In genomic region chr10:104122273-104123107, GRCh38 we compare ENCODE assay signal across 2 cellular contexts.
A peak's percentile ranks its signal among the peaks of the same experiment; 100 is the strongest.
TF ChIP-seq lines count a peak whose summit lies in the region.

No MANE protein-coding gene starts in this region.

TF ChIP-seq in HepG2, 621 proteins besides CTCF, POLR2A, EP300 and RAD21 (continues in another document):
- TF ChIP-seq MYPOP (CRISPR knock-in tag; IDR thresholded peaks at IDR 0.05): 0 out of 2 replicates have a peak, but pooled peaks have one; percentile 6
- TF ChIP-seq ISL2 (CRISPR knock-in tag; IDR thresholded peaks at IDR 0.05): 0 out of 2 replicates have a peak, but pooled peaks have one; percentile 3
- no peak for TF ChIP-seq SMARCE1 (IDR thresholded peaks at IDR 0.05; ENCODE audit: borderline replicate concordance)
- no peak for TF ChIP-seq NFKB2 (CRISPR knock-in tag; IDR thresholded peaks at IDR 0.05; ENCODE audit: borderline replicate concordance)
- 0 out of 2 replicates have a peak, but pooled peaks have one; percentile 12 for TF ChIP-seq PRDM10 (CRISPR knock-in tag; IDR thresholded peaks at IDR 0.05; ENCODE audit: low read depth)
- peak; percentile 21 for TF ChIP-seq DBP (CRISPR knock-in tag; IDR thresholded peaks at IDR 0.05; ENCODE audit: not compliant biosample characterization)
- TF ChIP-seq ZNF816 (CRISPR knock-in tag; IDR thresholded peaks at IDR 0.05; ENCODE audit: borderline replicate concordance): 0 out of 2 replicates have a peak, but pooled peaks have one; percentile 1
- no peak for TF ChIP-seq ZNF574 (CRISPR knock-in tag; IDR thresholded peaks at IDR 0.05)
- TF ChIP-seq ZNF232 (CRISPR knock-in tag; IDR thresholded peaks at IDR 0.05; ENCODE audit: borderline replicate concordance): peak; percentile 25; the same call in 1 of the 2 replicates
- TF ChIP-seq DMAP1 (CRISPR knock-in tag; IDR thresholded peaks at IDR 0.05): 0 out of 2 replicates have a peak, but pooled peaks have one; percentile 10
- TF ChIP-seq ZNF337 (CRISPR knock-in tag; IDR thresholded peaks at IDR 0.05; ENCODE audit: borderline replicate concordance, low read depth): 0 out of 2 replicates have a peak, but pooled peaks have one; percentile 19
- peak in 1 of 2 experiments; percentile 17; a peak in 1 of 4 replicates for TF ChIP-seq KLF16 (CRISPR knock-in tag; IDR thresholded peaks at IDR 0.05)
- 0 out of 2 replicates have a peak, but pooled peaks have one; percentile 14 for TF ChIP-seq NCOA1 (CRISPR knock-in tag; IDR thresholded peaks at IDR 0.05)
- peak; percentile 6 for TF ChIP-seq ZEB1 (IDR thresholded peaks at IDR 0.05; ENCODE audit: insufficient replicate concordance, low read depth)
- TF ChIP-seq ZNF567 (CRISPR knock-in tag; IDR thresholded peaks at IDR 0.05; ENCODE audit: borderline replicate concordance): 0 out of 2 replicates have a peak, but pooled peaks have one; percentile 12
- TF ChIP-seq KMT2B (CRISPR knock-in tag; IDR thresholded peaks at IDR 0.05): 0 out of 2 replicates have a peak, but pooled peaks have one; percentile 0

TF ChIP-seq in GM12891, 5 proteins besides CTCF, POLR2A, EP300 and RAD21 (continued from another document):
- no peak for TF ChIP-seq POU2F2 (IDR thresholded peaks at IDR 0.05; ENCODE audit: low read depth, low read length)
